8 cellular contexts compared by ENCODE assay signal in genomic region chr17:78112508-78113471, GRCh38. TPM values are rescaled to one million over a fixed set of nuclear protein-coding genes. Genes with fewer than 3 reads are reported as not detected.
A peak's percentile ranks its signal among the peaks of the same experiment; 100 is the strongest.
DNase-seq lines count a peak whose midpoint lies in the region; ATAC-seq and TF ChIP-seq lines count a peak whose summit lies in the region.

No MANE protein-coding gene starts in this region.

- H3K27ac Mint-ChIP-seq in CD4-positive, alpha-beta memory T cell, result peak overlapping the region; percentile 81 to 96 (median 93)
- peak overlapping the region; percentile 46 for H3K27ac Mint-ChIP-seq in memory B cell
- peak overlapping the region; percentile 94 for H3K27ac Mint-ChIP-seq in stimulated activated effector memory CD8-positive, alpha-beta T cell treated with anti-CD3 and anti-CD28 coated beads, Interleukin-12 subunit alpha, Interleukin-12 subunit beta, amount 100 ng/mL, for 72 hours

- peaks cover 33 to 58% of the 10 kb centered on the region in 2 donors for H3K36me3 Mint-ChIP-seq in CD4-positive, alpha-beta memory T cell
- H3K36me3 Mint-ChIP-seq in memory B cell, result peaks cover 22% of the 10 kb centered on the region
- H3K36me3 Mint-ChIP-seq in stimulated activated effector memory CD8-positive, alpha-beta T cell treated with anti-CD3 and anti-CD28 coated beads, Interleukin-12 subunit alpha, Interleukin-12 subunit beta, amount 100 ng/mL, for 72 hours, result peaks cover 96% of the 10 kb centered on the region

- no peaks in the 10 kb centered on the region for H3K9me3 ChIP-seq in CD4-positive, alpha-beta memory T cell (ENCODE audit: control insufficient read depth in 1 of 2, low read length in 2 of 2)

- no peaks in the 10 kb centered on the region for H3K27me3 Mint-ChIP-seq in CD4-positive, alpha-beta memory T cell
- no peaks in the 10 kb centered on the region for H3K27me3 Mint-ChIP-seq in memory B cell

- POLR2A ChIA-PET in CD4-positive, alpha-beta memory T cell (lab: Charles Lee; ENCODE audit: partially characterized antibody), result interaction anchor here (1.6 to 13.2 kb wide), 3 partner anchors 19 to 64 kb away, joined by 8 to 805 read pairs (median 12); partner anchors contain the start of genes TMC6 and TMC8

- H3K9me3 Mint-ChIP-seq in CD4-positive, alpha-beta memory T cell, result no peaks in the 10 kb centered on the region
- H3K9me3 Mint-ChIP-seq in memory B cell, result no peaks in the 10 kb centered on the region
- no peaks in the 10 kb centered on the region for H3K9me3 Mint-ChIP-seq in stimulated activated effector memory CD8-positive, alpha-beta T cell treated with anti-CD3 and anti-CD28 coated beads, Interleukin-12 subunit alpha, Interleukin-12 subunit beta, amount 100 ng/mL, for 72 hours

- peak; percentile 96 to 100 (median 100) for TF ChIP-seq CTCF in dorsolateral prefrontal cortex (IDR thresholded peaks at IDR 0.05 in 54 of 56, conservative IDR thresholded peaks at IDR 0.05 in 2 of 56; ENCODE audit: low read depth in 1 of 56, partially characterized antibody in 56 of 56)

- peak overlapping the region; percentile 35 for H3K27ac ChIP-seq in CD4-positive, alpha-beta memory T cell (ENCODE audit: low read depth, low read length)
- peak overlapping the region; percentile 77 to 100 (median 99) for H3K27ac ChIP-seq in dorsolateral prefrontal cortex

- DNase-seq in CD4-positive, alpha-beta memory T cell, result peak; percentile 68 to 79 (median 72)
- DNase-seq in NCI-H446 (lab: John Stamatoyannopoulos, UW) (peak; percentile 49 to 75), dorsolateral prefrontal cortex (peak; percentile 74 to 89 (median 82)), memory B cell (ENCODE audit: low spot score in 2 of 2) (peak; percentile 86 to 95)
- peak; percentile 88 to 89 for DNase-seq in activated CD4-positive, alpha-beta T cell treated with anti-CD3 and anti-CD28 coated beads, Interleukin-2, amount 50 U/mL, for 48 hours
- DNase-seq in stimulated activated effector memory CD8-positive, alpha-beta T cell treated with anti-CD3 and anti-CD28 coated beads, Interleukin-12 subunit alpha, Interleukin-12 subunit beta, amount 100 ng/mL, for 72 hours (ENCODE audit: low spot score in 2 of 2), result peak; percentile 90 to 93

- no peak overlapping the region for H3K4me3 ChIP-seq in CD4-positive, alpha-beta memory T cell (ENCODE audit: low read length in 2 of 2)
- peak overlapping the region in 6 of 59 donors; percentile 2 to 24 (median 13) for H3K4me3 ChIP-seq in dorsolateral prefrontal cortex

- peak; percentile 67 for ATAC-seq in GM21723 (IDR thresholded peaks at IDR 0.05; ENCODE audit: unreplicated experiment)
- ATAC-seq in memory B cell (ENCODE audit: low read depth), result peak; percentile 76
- peak; percentile 63 for ATAC-seq in stimulated activated effector memory CD8-positive, alpha-beta T cell treated with anti-CD3 and anti-CD28 coated beads, Interleukin-12 subunit alpha, Interleukin-12 subunit beta, amount 100 ng/mL, for 72 hours
- ATAC-seq in HG03139 (IDR thresholded peaks at IDR 0.05; ENCODE audit: unreplicated experiment), result no peak

- peaks cover 70% of the 10 kb centered on the region for H3K36me3 ChIP-seq in CD4-positive, alpha-beta memory T cell (ENCODE audit: insufficient read depth, low read length)

- intact Hi-C loops in CD4-positive, alpha-beta memory T cell (cut with micrococcal nuclease), result loop anchor here (1.0 kb wide), 3 partner anchors 22 to 139 kb away; no protein-coding TSS in a partner anchor
- intact Hi-C loops in dorsolateral prefrontal cortex (cut with DNase I), result loop anchor here (1.0 to 5.0 kb wide), 3 partner anchors 56 to 138 kb away; partner anchors contain the start of gene SYNGR2 (in 1 of the 2)

- peaks cover 25 to 51% (median 36%) of the 10 kb centered on the region in 4 donors for H3K4me1 Mint-ChIP-seq in CD4-positive, alpha-beta memory T cell
- H3K4me1 Mint-ChIP-seq in memory B cell, result peaks cover 19% of the 10 kb centered on the region
- H3K4me1 Mint-ChIP-seq in stimulated activated effector memory CD8-positive, alpha-beta T cell treated with anti-CD3 and anti-CD28 coated beads, Interleukin-12 subunit alpha, Interleukin-12 subunit beta, amount 100 ng/mL, for 72 hours, result peaks cover 50% of the 10 kb centered on the region

- no peaks in the 10 kb centered on the region for H3K27me3 ChIP-seq in CD4-positive, alpha-beta memory T cell (ENCODE audit: insufficient read depth, low read length)
- H3K27me3 ChIP-seq in dorsolateral prefrontal cortex, result no peaks in the 10 kb centered on the region

- peak overlapping the region in 5 of 8 donors; percentile 43 to 59 (median 57) for H3K4me3 Mint-ChIP-seq in CD4-positive, alpha-beta memory T cell
- H3K4me3 Mint-ChIP-seq in memory B cell, result peak overlapping the region; percentile 21
- H3K4me3 Mint-ChIP-seq in stimulated activated effector memory CD8-positive, alpha-beta T cell treated with anti-CD3 and anti-CD28 coated beads, Interleukin-12 subunit alpha, Interleukin-12 subunit beta, amount 100 ng/mL, for 72 hours, result peak overlapping the region; percentile 51

- H3K4me1 ChIP-seq in CD4-positive, alpha-beta memory T cell (ENCODE audit: insufficient read depth, low read length), result peaks cover 48% of the 10 kb centered on the region

- CTCF ChIA-PET in CD4-positive, alpha-beta memory T cell (lab: Charles Lee; ENCODE audit: partially characterized antibody), result interaction anchor here (0.9 to 7.4 kb wide), 8 partner anchors 12 to 138 kb away, joined by 3 to 107 read pairs (median 6); partner anchors contain the start of genes AFMID, TK1, TMC6 and TMC8

RNA-seq across cellular contexts. Expression of gene TMC6, which starts 15.8 kb away (rescaled TPM):
- total RNA-seq in CD4-positive, alpha-beta memory T cell, result 100 to 1,000 TPM; 697 to 702 TPM
- 100 to 1,000 TPM; 258 to 300 TPM for polyA plus RNA-seq in CD4-positive, alpha-beta memory T cell
- total RNA-seq in dorsolateral prefrontal cortex, result 100 to 1,000 TPM in 45 of 120 experiments, 10 to 100 TPM in 75; 17.3 to 352 (median 81.1) TPM

RNA-seq across cellular contexts. Expression of gene TMC8, which starts 17.8 kb away (rescaled TPM):
- 100 to 1,000 TPM; 424 to 430 TPM for total RNA-seq in CD4-positive, alpha-beta memory T cell
- polyA plus RNA-seq in CD4-positive, alpha-beta memory T cell, result 100 to 1,000 TPM in 1 of 2 donors, 10 to 100 TPM in 1; 77.7 to 172 TPM
- total RNA-seq in dorsolateral prefrontal cortex, result 10 to 100 TPM in 18 of 120 experiments, 1 to 10 TPM in 101, under 1 TPM in 1; 0.90 to 20.9 (median 6.7) TPM

RNA-seq across cellular contexts. Expression of gene C17orf99, which starts 33.4 kb away (rescaled TPM):
- total RNA-seq in CD4-positive, alpha-beta memory T cell, result not detected
- polyA plus RNA-seq in CD4-positive, alpha-beta memory T cell, result not detected
- total RNA-seq in dorsolateral prefrontal cortex, result 1 to 10 TPM in 2 of 120 experiments, under 1 TPM in 9, not detected in 109; 0.18 to 1.9 (median 0.31) TPM

RNA-seq across cellular contexts. Expression of gene SYNGR2, which starts 55.6 kb away (rescaled TPM):
- total RNA-seq in CD4-positive, alpha-beta memory T cell, result 10 to 100 TPM; 60.3 to 61.6 TPM
- polyA plus RNA-seq in CD4-positive, alpha-beta memory T cell, result 100 to 1,000 TPM; 144 to 234 TPM
- total RNA-seq in dorsolateral prefrontal cortex, result 100 to 1,000 TPM in 3 of 120 experiments, 10 to 100 TPM in 117; 19.6 to 122 (median 45.6) TPM

Comparison
In these comparisons a context has a peak if more than half of its experiments do, and no peak if none do; other contexts are left out.
1. RNA of gene TMC8, which starts 17.8 kb away (total RNA-seq): 424 to 430 TPM in CD4-positive, alpha-beta memory T cell; 0.90 to 20.9 TPM in dorsolateral prefrontal cortex; every median in the first group is over 10 times any median in the second.
2. Peak in every context shown above with its lines, with median percentiles within 50 percentile points of each other: DNase-seq, H3K27ac Mint-ChIP-seq and H3K4me3 Mint-ChIP-seq.